8 cellular contexts compared by ENCODE assay signal in the genomic region with DNA sequence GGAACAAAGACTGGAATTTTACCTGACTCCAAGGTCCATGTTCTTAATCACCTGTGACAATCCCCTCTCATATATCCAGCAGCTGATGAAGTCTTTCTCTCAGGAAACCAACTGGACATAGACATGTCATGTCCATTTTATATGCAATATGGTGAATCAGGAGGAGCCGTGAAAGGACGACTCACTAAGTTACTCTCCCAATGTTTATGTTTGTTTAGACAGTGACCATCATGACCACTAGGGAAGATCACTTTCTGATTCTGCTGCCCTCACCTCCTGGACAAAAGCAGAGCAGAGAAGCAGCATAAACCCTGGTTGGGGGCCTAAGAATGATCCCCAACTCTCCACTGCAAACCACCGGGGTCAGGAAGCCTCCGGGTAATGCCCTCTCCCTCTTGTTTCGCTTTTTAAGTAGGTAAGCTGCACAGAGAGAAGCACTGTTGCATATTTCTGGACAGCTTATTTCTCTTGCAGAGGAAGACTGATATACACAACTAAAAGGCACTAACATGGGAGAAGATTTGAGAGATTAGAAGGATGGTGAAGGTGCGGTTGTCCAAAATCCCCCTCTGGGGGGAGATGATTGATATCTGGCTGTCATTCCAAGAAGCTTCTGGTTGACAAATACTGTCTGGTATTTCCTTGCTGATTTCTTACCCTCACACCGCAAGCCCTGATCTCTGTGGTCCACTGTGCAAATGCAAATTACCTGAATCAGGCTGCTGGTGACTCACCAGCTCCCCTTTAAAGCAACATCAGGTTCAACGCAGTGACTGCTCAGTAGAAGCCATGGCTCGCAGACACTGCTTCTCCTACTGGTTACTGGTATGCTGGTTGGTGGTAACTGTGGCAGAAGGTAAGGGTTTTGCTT. TPM values are rescaled to one million over a fixed set of nuclear protein-coding genes. Genes with fewer than 3 reads are reported as not detected.
A peak's percentile ranks its signal among the peaks of the same experiment; 100 is the strongest.
DNase-seq lines count a peak whose midpoint lies in the region; ATAC-seq lines count a peak whose summit lies in the region.

TSS of gene ODAPH (plus strand) at position 773 of the 871 bp plus-strand sequence. CDS start at position 790, 17 bp downstream.

- H3K36me3 Mint-ChIP-seq in activated CD8-positive, alpha-beta T cell treated with anti-CD3 and anti-CD28 coated beads, Interleukin-2, amount 10 ng/mL, durations not matched to agents 7 days and 5 days (ENCODE audit: low read depth): no peaks in the 10 kb centered on the region

- no peaks in the 10 kb centered on the region for H3K9me3 Mint-ChIP-seq in activated CD8-positive, alpha-beta T cell treated with anti-CD3 and anti-CD28 coated beads, Interleukin-2, amount 10 ng/mL, durations not matched to agents 7 days and 5 days (ENCODE audit: insufficient read depth)

- H3K4me1 Mint-ChIP-seq in activated CD8-positive, alpha-beta T cell treated with anti-CD3 and anti-CD28 coated beads, Interleukin-2, amount 10 ng/mL, durations not matched to agents 7 days and 5 days (ENCODE audit: low read depth): peaks cover 11% of the 10 kb centered on the region

- CTCF ChIA-PET in activated CD8-positive, alpha-beta T cell treated with anti-CD3 and anti-CD28 coated beads, Interleukin-2, amount 10 ng/mL, durations not matched to agents 7 days and 5 days (lab: Charles Lee): interaction anchor here (1.1 to 2.1 kb wide), 4 partner anchors 16 to 340 kb away, joined by 3 to 7 read pairs (median 4); partner anchors contain the start of genes RCHY1 and THAP6

- no peak within 1 kb of the TSS for H3K4me3 Mint-ChIP-seq in activated CD8-positive, alpha-beta T cell treated with anti-CD3 and anti-CD28 coated beads, Interleukin-2, amount 10 ng/mL, durations not matched to agents 7 days and 5 days

- peak within 1 kb of the TSS; percentile 16; the same call in 1 of the 2 replicates for H3K9ac ChIP-seq in ES-I3 (ENCODE audit: low read depth, low read length)

- H3K27ac Mint-ChIP-seq in activated CD8-positive, alpha-beta T cell treated with anti-CD3 and anti-CD28 coated beads, Interleukin-2, amount 10 ng/mL, durations not matched to agents 7 days and 5 days: no peak within 1 kb of the TSS

- peaks cover 12% of the 10 kb centered on the region for H3K4me1 ChIP-seq in ES-I3 (ENCODE audit: insufficient read depth, low read length)

- peak; percentile 38 for DNase-seq in activated CD8-positive, alpha-beta T cell treated with anti-CD3 and anti-CD28 coated beads, Interleukin-2, amount 10 ng/mL, durations not matched to agents 7 days and 5 days
- DNase-seq in renal cortical epithelial cell (ENCODE audit: low read depth) (peak; percentile 94), left ventricle myocardium superior (no peak), NCI-H1417 treated with DMSO at 0.1 percent for 48 hours (lab: John Stamatoyannopoulos, UW) (no peak), NCI-H2029 treated with DMSO at 0.1 percent for 48 hours (lab: John Stamatoyannopoulos, UW) (no peak)

- intact Hi-C loops in left ventricle myocardium superior (cut with micrococcal nuclease): no loop called here

- POLR2A ChIA-PET in activated CD8-positive, alpha-beta T cell treated with anti-CD3 and anti-CD28 coated beads, Interleukin-2, amount 10 ng/mL, durations not matched to agents 7 days and 5 days (lab: Charles Lee): no interaction called here

- no peaks in the 10 kb centered on the region for H3K9me3 ChIP-seq in ES-I3 (ENCODE audit: control insufficient read depth, insufficient read depth, low read length)

- H3K27me3 Mint-ChIP-seq in activated CD8-positive, alpha-beta T cell treated with anti-CD3 and anti-CD28 coated beads, Interleukin-2, amount 10 ng/mL, durations not matched to agents 7 days and 5 days (ENCODE audit: low read depth): peaks cover 5% of the 10 kb centered on the region

- H3K36me3 ChIP-seq in ES-I3 (ENCODE audit: insufficient read depth, low read length): no peaks in the 10 kb centered on the region

- peak; percentile 75 for ATAC-seq in GM21360 (IDR thresholded peaks at IDR 0.05; ENCODE audit: unreplicated experiment)
- peak; percentile 97 for ATAC-seq in HG03520 (IDR thresholded peaks at IDR 0.05; ENCODE audit: unreplicated experiment)
- ATAC-seq in activated CD8-positive, alpha-beta T cell treated with anti-CD3 and anti-CD28 coated beads, Interleukin-2, amount 10 ng/mL, durations not matched to agents 7 days and 5 days: peak; percentile 70
- no peak for ATAC-seq in left ventricle myocardium superior

RNA-seq across cellular contexts. Expression of gene ODAPH, which starts in this region (rescaled TPM):
- not detected for total RNA-seq in activated CD8-positive, alpha-beta T cell treated with anti-CD3 and anti-CD28 coated beads, Interleukin-2, amount 10 ng/mL, durations not matched to agents 7 days and 5 days
- total RNA-seq in renal cortical epithelial cell (1.0 and 1.7 TPM in 2 replicates), left ventricle myocardium superior (not detected)

Comparison
In these comparisons a context has a peak if more than half of its experiments do, and no peak if none do; other contexts are left out.
1. Peak in DNase-seq and ATAC-seq in activated CD8-positive, alpha-beta T cell treated with anti-CD3 and anti-CD28 coated beads, Interleukin-2, amount 10 ng/mL, durations not matched to agents 7 days and 5 days; RNA of the gene not detected or under 1 TPM.